In genomic region chr5:169788168-169788567, GRCh38 we compare ENCODE assay signal across 15 cellular contexts.
DNase-seq lines count a peak whose midpoint lies in the region; FAIRE-seq and TF ChIP-seq lines count a peak whose summit lies in the region.
"Had no signal": no experiment of that assay in that cellular context is flagged by ENCODE, and none has a peak within 500 bp of the region (broad histone marks: within the 10 kb centered on the region; RNA-seq: fewer than 3 reads in every experiment).

No MANE protein-coding gene starts in this region.

- no peaks in the 10 kb centered on the region for H3K27me3 ChIP-seq in bronchial epithelial cell (ENCODE audit: control insufficient read depth, insufficient read depth, low read length)
- H3K27me3 ChIP-seq in mesenchymal stem cell (ENCODE audit: control insufficient read depth in 1 of 2, insufficient read depth in 1 of 2, low read length in 2 of 2) = no peaks in the 10 kb centered on the region
- H3K27me3 ChIP-seq: right lobe of liver had no signal

- peaks cover 35% of the 10 kb centered on the region for H3K36me3 Mint-ChIP-seq in activated T-helper 1 cell treated with anti-CD3 and anti-CD28 coated beads, Interleukin-12 subunit alpha, Interleukin-12 subunit beta, Interleukin-2, Interleukin-4 antibody, amounts not matched to agents 30 ng/mL and 10 ng/mL and 1 ng/mL, durations not matched to agents 14 hours and 24 hours and 36 hours (ENCODE audit: low read depth)

- DNase-seq in EH (ENCODE audit: low read depth) (peak; percentile 90), NOMO-1 treated with dmso at 0.1 percent for 144 hours (lab: John Stamatoyannopoulos, UW; ENCODE audit: unreplicated experiment) (peak; percentile 82), bronchial epithelial cell (ENCODE audit: low read depth) (peak; percentile 51), mesenchymal stem cell (peak; percentile 57), hippocampal formation (lab: John Stamatoyannopoulos, UW) (no peak), cerebellar cortex (ENCODE audit: low spot score) (no peak)
- no peak for DNase-seq in activated T-helper 1 cell treated with anti-CD3 and anti-CD28 coated beads, Interleukin-12 subunit alpha, Interleukin-12 subunit beta, Interleukin-2, Interleukin-4 antibody, amounts not matched to agents 30 ng/mL and 10 ng/mL and 1 ng/mL, durations not matched to agents 14 hours and 24 hours and 36 hours (ENCODE audit: low spot score)
- DNase-seq in stimulated activated CD8-positive, alpha-beta memory T cell treated with anti-CD3 and anti-CD28 coated beads, Interleukin-4, amount 100 ng/mL, for 48 hours = no peak
- DNase-seq: activated CD4-positive, alpha-beta T cell treated with anti-CD3 and anti-CD28 coated beads, Interleukin-2, amount 50 U/mL, for 1 hour; activated effector memory CD4-positive, alpha-beta T cell treated with anti-CD3 and anti-CD28 coated beads, Interleukin-2, amount 50 U/mL, for 16 hours; CD8-positive, alpha-beta memory T cell; NCI-H1417 treated with DMSO at 0.1 percent for 48 hours; NCI-H69; right lobe of liver had no signal

- no peak overlapping the region for H2BK12ac ChIP-seq in mesenchymal stem cell (ENCODE audit: low read length in 2 of 2)

- no peak for FAIRE-seq in bronchial epithelial cell (lab: Jason Lieb, UNC)
- FAIRE-seq: H1 had no signal

- H3K79me1 ChIP-seq in mesenchymal stem cell (replicated peaks; ENCODE audit: low read length, poor library complexity, severe bottlenecking) = no peaks in the 10 kb centered on the region

- peaks cover 10% of the 10 kb centered on the region for H3K4me1 ChIP-seq in mesenchymal stem cell (ENCODE audit: control insufficient read depth, insufficient read depth, low read depth, low read length)
- H3K4me1 ChIP-seq: right lobe of liver had no signal

- no peak overlapping the region for H3K18ac ChIP-seq in mesenchymal stem cell (ENCODE audit: low read depth in 1 of 2, low read length in 2 of 2)

- no peak for TF ChIP-seq CTCF in bronchial epithelial cell (IDR thresholded peaks at IDR 0.05; ENCODE audit: insufficient read depth, low read length, severe bottlenecking)

- H3K9me3 Mint-ChIP-seq in activated T-helper 1 cell treated with anti-CD3 and anti-CD28 coated beads, Interleukin-12 subunit alpha, Interleukin-12 subunit beta, Interleukin-2, Interleukin-4 antibody, amounts not matched to agents 30 ng/mL and 10 ng/mL and 1 ng/mL, durations not matched to agents 14 hours and 24 hours and 36 hours = no peaks in the 10 kb centered on the region
- H3K9me3 Mint-ChIP-seq: CD8-positive, alpha-beta memory T cell had no signal

- H4K91ac ChIP-seq in mesenchymal stem cell (ENCODE audit: low read length) = no peak overlapping the region

- H3K4me1 Mint-ChIP-seq in activated T-helper 1 cell treated with anti-CD3 and anti-CD28 coated beads, Interleukin-12 subunit alpha, Interleukin-12 subunit beta, Interleukin-2, Interleukin-4 antibody, amounts not matched to agents 30 ng/mL and 10 ng/mL and 1 ng/mL, durations not matched to agents 14 hours and 24 hours and 36 hours (ENCODE audit: low read depth) = peaks cover 14% of the 10 kb centered on the region

- no peak overlapping the region for H3K4ac ChIP-seq in mesenchymal stem cell (ENCODE audit: low read depth in 1 of 2, low read length in 2 of 2)

- no peak overlapping the region for H2BK5ac ChIP-seq in mesenchymal stem cell (ENCODE audit: low read depth, low read length, poor library complexity, severe bottlenecking)

- H3K36me3 ChIP-seq in bronchial epithelial cell (ENCODE audit: control insufficient read depth, insufficient read depth, low read length) (no peaks in the 10 kb centered on the region), mesenchymal stem cell (ENCODE audit: control insufficient read depth in 1 of 2, insufficient read depth in 2 of 2, low read depth in 1 of 2, low read length in 2 of 2) (no peaks in the 10 kb centered on the region)
- H3K36me3 ChIP-seq: right lobe of liver had no signal

- H3K9ac ChIP-seq in mesenchymal stem cell (ENCODE audit: low read length) = no peak overlapping the region

- H2BK15ac ChIP-seq in mesenchymal stem cell (ENCODE audit: low read depth, poor library complexity, severe bottlenecking) = no peak overlapping the region

- no peaks in the 10 kb centered on the region for H3K9me3 ChIP-seq in mesenchymal stem cell (ENCODE audit: control insufficient read depth, low read length)
- H3K9me3 ChIP-seq: right lobe of liver had no signal

- no peak overlapping the region for H2BK120ac ChIP-seq in mesenchymal stem cell (ENCODE audit: low read depth, low read length)

- H3K4me3 ChIP-seq in bronchial epithelial cell (ENCODE audit: low read depth, low read length) (no peak overlapping the region), mesenchymal stem cell (ENCODE audit: insufficient read depth in 1 of 2, low read depth in 1 of 2, low read length in 2 of 2) (no peak overlapping the region)
- H3K4me3 ChIP-seq: right lobe of liver had no signal

- intact Hi-C loops in activated T-helper 1 cell treated with anti-CD3 and anti-CD28 coated beads, Interleukin-12 subunit alpha, Interleukin-12 subunit beta, Interleukin-2, Interleukin-4 antibody, amounts not matched to agents 30 ng/mL and 10 ng/mL and 1 ng/mL, durations not matched to agents 14 hours and 24 hours and 36 hours (cut with micrococcal nuclease) = no loop called here

- WGBS in mesenchymal stem cell = 33% methylated on average over 5 of the region's 5 CpGs

- no peak overlapping the region for H3K4me2 ChIP-seq in mesenchymal stem cell (ENCODE audit: low read length, poor library complexity, severe bottlenecking)

- no peak overlapping the region for H3K4me3 Mint-ChIP-seq in activated T-helper 1 cell treated with anti-CD3 and anti-CD28 coated beads, Interleukin-12 subunit alpha, Interleukin-12 subunit beta, Interleukin-2, Interleukin-4 antibody, amounts not matched to agents 30 ng/mL and 10 ng/mL and 1 ng/mL, durations not matched to agents 14 hours and 24 hours and 36 hours
- H3K4me3 Mint-ChIP-seq: CD8-positive, alpha-beta memory T cell had no signal

- no peak overlapping the region for H3K27ac ChIP-seq in mesenchymal stem cell (ENCODE audit: low read length, poor library complexity, severe bottlenecking)
- H3K27ac ChIP-seq: right lobe of liver had no signal

- no peak overlapping the region for H2AFZ ChIP-seq in mesenchymal stem cell (ENCODE audit: low read depth, low read length)

- no peak overlapping the region for H3K23ac ChIP-seq in mesenchymal stem cell (ENCODE audit: low read length in 2 of 2)

- H3K27ac Mint-ChIP-seq in activated T-helper 1 cell treated with anti-CD3 and anti-CD28 coated beads, Interleukin-12 subunit alpha, Interleukin-12 subunit beta, Interleukin-2, Interleukin-4 antibody, amounts not matched to agents 30 ng/mL and 10 ng/mL and 1 ng/mL, durations not matched to agents 14 hours and 24 hours and 36 hours = no peak overlapping the region

- H3K27me3 Mint-ChIP-seq in activated T-helper 1 cell treated with anti-CD3 and anti-CD28 coated beads, Interleukin-12 subunit alpha, Interleukin-12 subunit beta, Interleukin-2, Interleukin-4 antibody, amounts not matched to agents 30 ng/mL and 10 ng/mL and 1 ng/mL, durations not matched to agents 14 hours and 24 hours and 36 hours (ENCODE audit: insufficient read depth) = no peaks in the 10 kb centered on the region
- H3K27me3 Mint-ChIP-seq: CD8-positive, alpha-beta memory T cell had no signal

- H3K14ac ChIP-seq in mesenchymal stem cell (ENCODE audit: low read length in 2 of 2) = no peak overlapping the region

- H4K8ac ChIP-seq in mesenchymal stem cell (ENCODE audit: low read length) = no peak overlapping the region

- no peak overlapping the region for H2AK5ac ChIP-seq in mesenchymal stem cell (ENCODE audit: low read length, severe bottlenecking)

Comparison
In these comparisons a context has a peak if more than half of its experiments do, and no peak if none do; other contexts are left out.
1. DNase-seq: peak in EH (single experiment), NOMO-1 treated with dmso at 0.1 percent for 144 hours (single experiment), bronchial epithelial cell (single experiment) and mesenchymal stem cell (single experiment); none in hippocampal formation (0 of 2), activated T-helper 1 cell treated with anti-CD3 and anti-CD28 coated beads, Interleukin-12 subunit alpha, Interleukin-12 subunit beta, Interleukin-2, Interleukin-4 antibody, amounts not matched to agents 30 ng/mL and 10 ng/mL and 1 ng/mL, durations not matched to agents 14 hours and 24 hours and 36 hours (single experiment), stimulated activated CD8-positive, alpha-beta memory T cell treated with anti-CD3 and anti-CD28 coated beads, Interleukin-4, amount 100 ng/mL, for 48 hours (single experiment) and cerebellar cortex (single experiment).